ENCODE assay signal across 13 cellular contexts in genomic region chr14:99166506-99166905, GRCh38.
DNase-seq lines count a peak whose midpoint lies in the region; ATAC-seq and TF ChIP-seq lines count a peak whose summit lies in the region.
"Had no signal": no experiment of that assay in that cellular context is flagged by ENCODE, and none has a peak within 500 bp of the region (broad histone marks: within the 10 kb centered on the region; RNA-seq: fewer than 3 reads in every experiment).

No MANE protein-coding gene starts in this region.

- peaks cover 6% of the 10 kb centered on the region for H3K36me3 ChIP-seq in CD8-positive, alpha-beta T cell (ENCODE audit: insufficient read depth, low read length)
- H3K36me3 ChIP-seq in osteoblast (ENCODE audit: insufficient read depth, low read length) = no peaks in the 10 kb centered on the region

- peaks cover 17% of the 10 kb centered on the region for H3K4me1 ChIP-seq in CD8-positive, alpha-beta T cell (ENCODE audit: insufficient read depth, low read length)
- no peaks in the 10 kb centered on the region for H3K4me1 ChIP-seq in osteoblast (ENCODE audit: insufficient read depth, low read length)

- H3K4me1 Mint-ChIP-seq in CD8-positive, alpha-beta T cell (ENCODE audit: low read depth) = peaks cover 56% of the 10 kb centered on the region
- no peaks in the 10 kb centered on the region for H3K4me1 Mint-ChIP-seq in activated T-helper 2 cell treated with anti-CD3 and anti-CD28 coated beads, Interferon-gamma antibody, Interleukin-2, Interleukin-4, amounts not matched to agents 10 μg/mL and 5 μg/mL and 100 μg/mL, durations not matched to agents 14 hours and 24 hours and 36 hours (ENCODE audit: low read depth)

- H3K9me3 ChIP-seq in CD8-positive, alpha-beta T cell (ENCODE audit: low read length) = no peaks in the 10 kb centered on the region
- H3K9me3 ChIP-seq in osteoblast (ENCODE audit: low read depth, low read length) = no peaks in the 10 kb centered on the region

- no peak for TF ChIP-seq CTCF in CD8-positive, alpha-beta T cell (IDR thresholded peaks at IDR 0.05)
- no peak for TF ChIP-seq CTCF in osteoblast (IDR thresholded peaks at IDR 0.05; ENCODE audit: extremely low read depth, low read depth, low read length)

- peaks cover 38% of the 10 kb centered on the region for H3K36me3 Mint-ChIP-seq in CD8-positive, alpha-beta T cell
- peaks cover 11% of the 10 kb centered on the region for H3K36me3 Mint-ChIP-seq in activated T-helper 2 cell treated with anti-CD3 and anti-CD28 coated beads, Interferon-gamma antibody, Interleukin-2, Interleukin-4, amounts not matched to agents 10 μg/mL and 5 μg/mL and 100 μg/mL, durations not matched to agents 14 hours and 24 hours and 36 hours (ENCODE audit: low read depth)

- no peak overlapping the region for H3K27ac ChIP-seq in CD8-positive, alpha-beta T cell (ENCODE audit: low read depth, low read length)
- H3K27ac ChIP-seq in osteoblast (ENCODE audit: low read depth, low read length) = no peak overlapping the region

- no peaks in the 10 kb centered on the region for H4K20me1 ChIP-seq in osteoblast (ENCODE audit: insufficient read depth, low read length)

- no peaks in the 10 kb centered on the region for H3K79me2 ChIP-seq in osteoblast (ENCODE audit: insufficient read depth, low read length)

- POLR2A ChIA-PET in CD8-positive, alpha-beta T cell (lab: Charles Lee) = interaction anchor here (0.6 to 1.2 kb wide), 3 partner anchors 12 to 25 kb away, joined by 3 to 4 read pairs (median 3); no protein-coding TSS in a partner anchor

- no peaks in the 10 kb centered on the region for H3K27me3 ChIP-seq in CD8-positive, alpha-beta T cell (ENCODE audit: insufficient read depth, low read length)
- H3K27me3 ChIP-seq in osteoblast (ENCODE audit: insufficient read depth, low read length) = no peaks in the 10 kb centered on the region

- no peak overlapping the region for H3K4me3 ChIP-seq in CD8-positive, alpha-beta T cell (ENCODE audit: low read depth, low read length)
- H3K4me3 ChIP-seq in osteoblast (ENCODE audit: insufficient read depth, low read length) = no peak overlapping the region

- CTCF ChIA-PET in CD8-positive, alpha-beta T cell (lab: Charles Lee) = no interaction called here

- no peak for ATAC-seq in CD8-positive, alpha-beta T cell
- ATAC-seq in GM21723 (IDR thresholded peaks at IDR 0.05; ENCODE audit: unreplicated experiment) = no peak

- H2AFZ ChIP-seq in osteoblast (ENCODE audit: low read length) = no peak overlapping the region

- H3K4me3 Mint-ChIP-seq in CD8-positive, alpha-beta T cell = no peak overlapping the region
- no peak overlapping the region for H3K4me3 Mint-ChIP-seq in activated T-helper 2 cell treated with anti-CD3 and anti-CD28 coated beads, Interferon-gamma antibody, Interleukin-2, Interleukin-4, amounts not matched to agents 10 μg/mL and 5 μg/mL and 100 μg/mL, durations not matched to agents 14 hours and 24 hours and 36 hours (ENCODE audit: low read depth)

- peak; percentile 40 for DNase-seq in activated CD8-positive, alpha-beta memory T cell treated with anti-CD3 and anti-CD28 coated beads, Interleukin-2, amount 50 U/mL, for 48 hours
- no peak for DNase-seq in activated CD8-positive, alpha-beta memory T cell treated with anti-CD3 and anti-CD28 coated beads for 24 hours
- peak in 1 of 7 experiments; percentile 47 for DNase-seq in CD8-positive, alpha-beta T cell
- DNase-seq in activated T-helper 2 cell treated with anti-CD3 and anti-CD28 coated beads, Interferon-gamma antibody, Interleukin-2, Interleukin-4, amounts not matched to agents 10 μg/mL and 5 μg/mL and 100 μg/mL, durations not matched to agents 14 hours and 24 hours and 36 hours (ENCODE audit: low spot score) = peak; percentile 7
- peak; percentile 38 for DNase-seq in osteoblast (ENCODE audit: insufficient read length, low spot score, missing footprints)
- no peak for DNase-seq in T-helper 9 cell
- no peak for DNase-seq in NCI-H2171 (lab: John Stamatoyannopoulos, UW)
- DNase-seq: AML-193, KG1, NCI-H1092, NCI-H1694, NCI-H446 had no signal

- H3K4me2 ChIP-seq in osteoblast (ENCODE audit: insufficient read depth, low read length) = no peak overlapping the region

- intact Hi-C loops in CD8-positive, alpha-beta T cell (cut with DNase I, micrococcal nuclease) = no loop called here
- intact Hi-C loops in activated T-helper 2 cell treated with anti-CD3 and anti-CD28 coated beads, Interferon-gamma antibody, Interleukin-2, Interleukin-4, amounts not matched to agents 10 μg/mL and 5 μg/mL and 100 μg/mL, durations not matched to agents 14 hours and 24 hours and 36 hours (cut with micrococcal nuclease) = no loop called here

- H3K27me3 Mint-ChIP-seq in CD8-positive, alpha-beta T cell (ENCODE audit: low read depth) = no peaks in the 10 kb centered on the region
- no peaks in the 10 kb centered on the region for H3K27me3 Mint-ChIP-seq in activated T-helper 2 cell treated with anti-CD3 and anti-CD28 coated beads, Interferon-gamma antibody, Interleukin-2, Interleukin-4, amounts not matched to agents 10 μg/mL and 5 μg/mL and 100 μg/mL, durations not matched to agents 14 hours and 24 hours and 36 hours (ENCODE audit: low read depth)

- H3K27ac Mint-ChIP-seq in CD8-positive, alpha-beta T cell = peak overlapping the region; percentile 83
- H3K27ac Mint-ChIP-seq in activated T-helper 2 cell treated with anti-CD3 and anti-CD28 coated beads, Interferon-gamma antibody, Interleukin-2, Interleukin-4, amounts not matched to agents 10 μg/mL and 5 μg/mL and 100 μg/mL, durations not matched to agents 14 hours and 24 hours and 36 hours = no peak overlapping the region

- H3K9me3 Mint-ChIP-seq in CD8-positive, alpha-beta T cell = peaks cover 6% of the 10 kb centered on the region
- H3K9me3 Mint-ChIP-seq in activated T-helper 2 cell treated with anti-CD3 and anti-CD28 coated beads, Interferon-gamma antibody, Interleukin-2, Interleukin-4, amounts not matched to agents 10 μg/mL and 5 μg/mL and 100 μg/mL, durations not matched to agents 14 hours and 24 hours and 36 hours = peaks cover 7% of the 10 kb centered on the region

Comparison
In these comparisons a context has a peak if more than half of its experiments do, and no peak if none do; other contexts are left out.
1. DNase-seq: peak in activated CD8-positive, alpha-beta memory T cell treated with anti-CD3 and anti-CD28 coated beads, Interleukin-2, amount 50 U/mL, for 48 hours (single experiment), activated T-helper 2 cell treated with anti-CD3 and anti-CD28 coated beads, Interferon-gamma antibody, Interleukin-2, Interleukin-4, amounts not matched to agents 10 μg/mL and 5 μg/mL and 100 μg/mL, durations not matched to agents 14 hours and 24 hours and 36 hours (single experiment) and osteoblast (single experiment); none in activated CD8-positive, alpha-beta memory T cell treated with anti-CD3 and anti-CD28 coated beads for 24 hours (single experiment), T-helper 9 cell (single experiment) and NCI-H2171 (single experiment).